In the genomic region with DNA sequence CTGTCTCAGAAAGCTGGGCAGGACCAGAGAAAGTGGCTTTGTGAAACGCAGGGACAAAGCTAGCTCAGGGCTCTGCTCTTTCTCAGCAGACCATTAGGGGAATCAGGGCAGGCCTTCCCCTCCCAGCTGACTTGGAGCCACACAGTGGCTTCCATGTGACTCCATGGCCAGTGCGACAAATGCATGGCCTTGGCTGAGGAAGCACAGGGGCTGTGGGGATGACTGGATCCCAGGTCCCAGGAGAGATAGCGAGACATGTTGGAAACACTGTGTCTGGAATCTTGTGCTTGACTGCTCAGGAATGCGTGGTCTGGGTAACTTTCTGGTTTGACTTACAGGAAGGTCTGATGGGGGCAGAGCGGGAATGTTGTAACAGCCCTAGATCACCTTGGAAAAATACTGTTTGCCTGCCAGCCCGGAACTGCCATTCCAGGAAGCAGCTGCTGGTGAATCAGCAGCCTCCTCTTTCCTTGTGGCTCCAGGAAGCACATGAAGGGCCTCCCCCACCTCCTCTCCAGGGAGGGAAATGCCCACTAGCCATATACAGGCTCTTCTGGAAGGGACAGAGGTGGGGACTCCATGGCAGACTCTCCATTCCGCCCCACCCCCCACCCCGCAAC, we compare ENCODE assay signal across 7 cellular contexts.
A peak's percentile ranks its signal among the peaks of the same experiment; 100 is the strongest.
DNase-seq lines count a peak whose midpoint lies in the region; ATAC-seq, FAIRE-seq and TF ChIP-seq lines count a peak whose summit lies in the region.

No MANE protein-coding gene starts in this region.

- CTCF ChIA-PET in T-cell (lab: Charles Lee), result interaction anchor here in 1 of 2 donors (0.6 kb wide), 1 partner anchor 155 kb away, joined by 3 read pairs; no protein-coding TSS in a partner anchor

- no peaks in the 10 kb centered on the region for H3K9me3 Mint-ChIP-seq in T-cell

- ATAC-seq in T-cell (replicated peaks in 1 of 4) (no peak), gastroesophageal sphincter (peak; percentile 79), HG02678 (IDR thresholded peaks at IDR 0.05; ENCODE audit: unreplicated experiment) (no peak)

- H3K9me3 ChIP-seq in gastroesophageal sphincter, result no peaks in the 10 kb centered on the region

- no peaks in the 10 kb centered on the region for H3K36me3 Mint-ChIP-seq in T-cell

- TF ChIP-seq EP300 in gastroesophageal sphincter (IDR thresholded peaks at IDR 0.05), result no peak

- peak overlapping the region; percentile 15 to 71 (median 64) for H3K27ac ChIP-seq in gastroesophageal sphincter

- no peak overlapping the region for H3K4me3 ChIP-seq in HFF-Myc (replicated peaks; ENCODE audit: low read depth, low read length)
- no peak overlapping the region for H3K4me3 ChIP-seq in gastroesophageal sphincter

- TF ChIP-seq POLR2A in gastroesophageal sphincter (IDR thresholded peaks at IDR 0.05), result no peak
- TF ChIP-seq POLR2A in GM12892 (IDR thresholded peaks at IDR 0.05; ENCODE audit: low read depth, low read length), result no peak

- H3K4me1 ChIP-seq in gastroesophageal sphincter, result peaks cover 0 to 47% (median 7%) of the 10 kb centered on the region in 3 donors

- H3K4me1 Mint-ChIP-seq in T-cell, result peaks cover 6 to 32% (median 29%) of the 10 kb centered on the region in 3 donors

- H3K4me3 Mint-ChIP-seq in T-cell, result no peak overlapping the region

- H3K27me3 Mint-ChIP-seq in T-cell, result no peaks in the 10 kb centered on the region

- H3K27ac Mint-ChIP-seq in T-cell, result peak overlapping the region; percentile 4 to 16

- peak; percentile 88 for DNase-seq in HFF-Myc (ENCODE audit: extremely low read depth, low read depth)
- DNase-seq in T-cell, result no peak
- DNase-seq in retina, result peak; percentile 47
- no peak for DNase-seq in GM12892 (ENCODE audit: insufficient read length)
- DNase-seq in NCI-H82 treated with DMSO at 0.1 percent for 48 hours (lab: John Stamatoyannopoulos, UW; ENCODE audit: unreplicated experiment), result no peak

- 23 to 73% methylated on average over 2 of the region's 8 CpGs for WGBS in gastroesophageal sphincter (ENCODE audit: low coverage in 1 of 2), 2 donors

- POLR2A ChIA-PET in T-cell (lab: Charles Lee), result no interaction called here

- H3K27me3 ChIP-seq in gastroesophageal sphincter, result no peaks in the 10 kb centered on the region

- no peak for FAIRE-seq in GM12892 (lab: Jason Lieb, UNC)

- no peaks in the 10 kb centered on the region for H3K36me3 ChIP-seq in gastroesophageal sphincter

- no peak for TF ChIP-seq CTCF in HFF-Myc (IDR thresholded peaks at IDR 0.05; ENCODE audit: low read depth, low read length, missing control alignments)
- TF ChIP-seq CTCF in gastroesophageal sphincter (IDR thresholded peaks at IDR 0.05), result no peak

Comparison
In these comparisons a context has a peak if more than half of its experiments do, and no peak if none do; other contexts are left out.
1. DNase-seq: peak in HFF-Myc (single experiment) and retina (single experiment); none in T-cell (0 of 34), GM12892 (single experiment) and NCI-H82 treated with DMSO at 0.1 percent for 48 hours (single experiment).